Comparison of ENCODE assay signal across 7 cellular contexts in the genomic region with DNA sequence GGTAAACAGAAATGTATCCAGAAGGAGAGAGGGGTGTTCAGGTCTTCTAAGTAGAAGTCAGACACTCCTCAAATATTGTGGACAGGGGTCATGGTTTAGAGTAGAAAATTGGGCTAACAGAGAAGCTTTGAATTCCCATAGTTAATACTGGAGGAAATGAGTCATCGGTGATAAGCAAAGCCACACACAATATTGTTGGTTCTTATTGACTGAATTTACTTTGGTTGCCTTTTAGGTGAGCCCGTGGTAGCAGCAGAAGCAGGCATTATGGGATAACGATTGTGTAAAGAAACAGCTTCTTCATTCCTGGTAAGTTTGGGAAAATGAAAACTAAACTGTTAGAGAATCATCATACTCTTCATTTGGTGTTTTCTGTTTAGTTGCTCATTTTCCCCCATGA.
A peak's percentile ranks its signal among the peaks of the same experiment; 100 is the strongest.
DNase-seq lines count a peak whose midpoint lies in the region; ATAC-seq, FAIRE-seq and TF ChIP-seq lines count a peak whose summit lies in the region.
"Not testable (repeated sequence)": the region's sequence is repeated elsewhere in the genome, so short reads cannot be mapped to it uniquely, and the experiment has no call there.

No MANE protein-coding gene starts in this region.

- FAIRE-seq in endothelial cell of umbilical vein (lab: Jason Lieb, UNC): peak; percentile 91

- not testable (repeated sequence) for TF ChIP-seq CTCF in endothelial cell of umbilical vein (IDR thresholded peaks at IDR 0.05; ENCODE audit: extremely low read depth in 1 of 2, insufficient read depth in 1 of 2, low read depth in 1 of 2, low read length in 2 of 2)

- H3K4me2 ChIP-seq in GM23248 (ENCODE audit: unreplicated experiment); endothelial cell of umbilical vein (ENCODE audit: insufficient read depth, low read length): not testable (repeated sequence)

- H3K4me3 ChIP-seq in GM23248; endothelial cell of umbilical vein (replicated peaks in 1 of 3; ENCODE audit: insufficient read depth in 1 of 3, low read depth in 1 of 3, low read length in 3 of 3): not testable (repeated sequence)

- peak overlapping the region; percentile 20; the same call in 1 of the 2 replicates for H3K27ac ChIP-seq in GM23248
- peak overlapping the region; percentile 48 for H3K27ac ChIP-seq in endothelial cell of umbilical vein (ENCODE audit: insufficient read depth, low read depth, low read length)

- not testable (repeated sequence) for TF ChIP-seq POLR2A in endothelial cell of umbilical vein (IDR thresholded peaks at IDR 0.05; ENCODE audit: low read depth, low read length)

- not testable (repeated sequence) for H4K20me1 ChIP-seq in GM23248 (ENCODE audit: insufficient read depth); endothelial cell of umbilical vein (replicated peaks; ENCODE audit: control insufficient read depth, extremely low read depth, insufficient read depth, low read length)

- CTCF ChIA-PET in activated CD4-positive, alpha-beta T cell treated with anti-CD3 and anti-CD28 coated beads for 36 hours (lab: Charles Lee); endothelial cell of umbilical vein (lab: Charles Lee): not testable (repeated sequence)

- H3K27me3 Mint-ChIP-seq in activated CD4-positive, alpha-beta T cell treated with anti-CD3 and anti-CD28 coated beads for 36 hours; activated naive CD8-positive, alpha-beta T cell treated with anti-CD3 and anti-CD28 coated beads, Interleukin-2, amount 10 ng/mL, durations not matched to agents 7 days and 5 days: not testable (repeated sequence)

- not testable (repeated sequence) for H3F3A ChIP-seq in GM23248 (ENCODE audit: insufficient read depth)

- H3K9me3 ChIP-seq in GM23248 (ENCODE audit: low read depth); endothelial cell of umbilical vein (replicated peaks; ENCODE audit: control insufficient read depth, insufficient read depth, low read length): not testable (repeated sequence)

- BruUV-seq in endothelial cell of umbilical vein (replicated peaks; lab: Mats Ljungman, UMichigan): not testable (repeated sequence)

- not testable (repeated sequence) for H3K4me3 Mint-ChIP-seq in activated CD4-positive, alpha-beta T cell treated with anti-CD3 and anti-CD28 coated beads for 36 hours; activated naive CD8-positive, alpha-beta T cell treated with anti-CD3 and anti-CD28 coated beads, Interleukin-2, amount 10 ng/mL, durations not matched to agents 7 days and 5 days

- peaks cover 27% of the 10 kb centered on the region for H3K36me3 Mint-ChIP-seq in activated CD4-positive, alpha-beta T cell treated with anti-CD3 and anti-CD28 coated beads for 36 hours (ENCODE audit: low read depth)
- H3K36me3 Mint-ChIP-seq in activated naive CD8-positive, alpha-beta T cell treated with anti-CD3 and anti-CD28 coated beads, Interleukin-2, amount 10 ng/mL, durations not matched to agents 7 days and 5 days: peaks cover 14% of the 10 kb centered on the region

- peaks cover 12% of the 10 kb centered on the region for H3K4me1 Mint-ChIP-seq in activated CD4-positive, alpha-beta T cell treated with anti-CD3 and anti-CD28 coated beads for 36 hours
- not testable (repeated sequence) for H3K4me1 Mint-ChIP-seq in activated naive CD8-positive, alpha-beta T cell treated with anti-CD3 and anti-CD28 coated beads, Interleukin-2, amount 10 ng/mL, durations not matched to agents 7 days and 5 days

- peaks cover 16% of the 10 kb centered on the region for H3K79me2 ChIP-seq in GM23248 (ENCODE audit: insufficient read depth)
- H3K79me2 ChIP-seq in endothelial cell of umbilical vein (ENCODE audit: control insufficient read depth, insufficient read depth, low read length): not testable (repeated sequence)

- not testable (repeated sequence) for H3K36me3 ChIP-seq in GM23248 (ENCODE audit: low read depth); endothelial cell of umbilical vein (ENCODE audit: control insufficient read depth in 2 of 2, extremely low read depth in 1 of 2, insufficient read depth in 2 of 2, low read length in 2 of 2)

- in situ Hi-C loops in GM23248 (cut with MboI): not testable (repeated sequence)

- DNase-seq in GM23248 (peak; percentile 29), OCI-M1 (lab: John Stamatoyannopoulos, UW) (peak; percentile 67), renal cortical epithelial cell (ENCODE audit: low read depth) (peak; percentile 48)
- DNase-seq in activated CD4-positive, alpha-beta T cell treated with anti-CD3 and anti-CD28 coated beads for 36 hours; activated naive CD8-positive, alpha-beta T cell treated with anti-CD3 and anti-CD28 coated beads, Interleukin-2, amount 10 ng/mL, durations not matched to agents 7 days and 5 days; endothelial cell of umbilical vein (ENCODE audit: low read depth, low spot score); left lobe of liver (ENCODE audit: low spot score): not testable (repeated sequence)

- POLR2A ChIA-PET in activated CD4-positive, alpha-beta T cell treated with anti-CD3 and anti-CD28 coated beads for 36 hours (lab: Charles Lee); activated naive CD8-positive, alpha-beta T cell treated with anti-CD3 and anti-CD28 coated beads, Interleukin-2, amount 10 ng/mL, durations not matched to agents 7 days and 5 days (lab: Charles Lee); endothelial cell of umbilical vein (lab: Charles Lee): not testable (repeated sequence)

- peak; percentile 60 for ATAC-seq in activated CD4-positive, alpha-beta T cell treated with anti-CD3 and anti-CD28 coated beads for 36 hours
- ATAC-seq in activated naive CD8-positive, alpha-beta T cell treated with anti-CD3 and anti-CD28 coated beads, Interleukin-2, amount 10 ng/mL, durations not matched to agents 7 days and 5 days (ENCODE audit: low read depth): peak; percentile 52
- ATAC-seq in left lobe of liver: peak; percentile 14

- 80 to 82% methylated on average over 3 of the region's 3 CpGs for WGBS in GM23248 (ENCODE audit: low coverage in 1 of 2, low lambda C conversion rate in 2 of 2, missing lambda C conversion rate in 2 of 2), 2 experiments

- peak overlapping the region; percentile 78 for H3K27ac Mint-ChIP-seq in activated CD4-positive, alpha-beta T cell treated with anti-CD3 and anti-CD28 coated beads for 36 hours
- peak overlapping the region; percentile 36 for H3K27ac Mint-ChIP-seq in activated naive CD8-positive, alpha-beta T cell treated with anti-CD3 and anti-CD28 coated beads, Interleukin-2, amount 10 ng/mL, durations not matched to agents 7 days and 5 days

- H3K4me1 ChIP-seq in GM23248 (ENCODE audit: insufficient read depth); endothelial cell of umbilical vein (ENCODE audit: control insufficient read depth, extremely low read depth, insufficient read depth, low read length): not testable (repeated sequence)

- H3K9ac ChIP-seq in GM23248; endothelial cell of umbilical vein (replicated peaks; ENCODE audit: extremely low read depth, insufficient read depth, low read length): not testable (repeated sequence)

- H2AFZ ChIP-seq in GM23248; endothelial cell of umbilical vein (ENCODE audit: low read depth, low read length): not testable (repeated sequence)

- not testable (repeated sequence) for H3K9me3 Mint-ChIP-seq in activated CD4-positive, alpha-beta T cell treated with anti-CD3 and anti-CD28 coated beads for 36 hours (ENCODE audit: low read depth); activated naive CD8-positive, alpha-beta T cell treated with anti-CD3 and anti-CD28 coated beads, Interleukin-2, amount 10 ng/mL, durations not matched to agents 7 days and 5 days

- not testable (repeated sequence) for H3K27me3 ChIP-seq in GM23248 (replicated peaks; ENCODE audit: insufficient read depth); endothelial cell of umbilical vein (ENCODE audit: control insufficient read depth in 2 of 2, insufficient read depth in 2 of 2, low read length in 2 of 2)

- not testable (repeated sequence) for H3K9me2 ChIP-seq in GM23248 (ENCODE audit: insufficient read depth)

- dilution Hi-C loops in endothelial cell of umbilical vein (cut with MboI; ENCODE audit: extremely low pct_ligation_motif_present, low sequenced_read_pairs): not testable (repeated sequence)

- intact Hi-C loops in activated CD4-positive, alpha-beta T cell treated with anti-CD3 and anti-CD28 coated beads for 36 hours (cut with DNase I, micrococcal nuclease); endothelial cell of umbilical vein (cut with micrococcal nuclease): not testable (repeated sequence)

- H3K9me1 ChIP-seq in endothelial cell of umbilical vein (replicated peaks; ENCODE audit: control insufficient read depth, extremely low read depth, insufficient read depth, low read length): not testable (repeated sequence)
